ENCODE assay signal across 8 cellular contexts in genomic region chr3:58899159-58899952, GRCh38.
DNase-seq lines count a peak whose midpoint lies in the region; ATAC-seq and TF ChIP-seq lines count a peak whose summit lies in the region.

No MANE protein-coding gene starts in this region.

- ATAC-seq in HG03442 (IDR thresholded peaks at IDR 0.05; ENCODE audit: unreplicated experiment) = peak; percentile 87
- ATAC-seq in activated CD8-positive, alpha-beta T cell treated with anti-CD3 and anti-CD28 coated beads, Interleukin-2, amount 10 ng/mL, durations not matched to agents 7 days and 5 days = no peak
- ATAC-seq in stimulated activated memory B cell treated with anti-CD40 and anti-IgM and Interleukin-4, amounts not matched to agents 10 μg/mL and 1 μg/mL and 100 μg/mL, for 72 hours = peak; percentile 96
- ATAC-seq in GM19395 (IDR thresholded peaks at IDR 0.05; ENCODE audit: unreplicated experiment) = no peak

- CTCF ChIA-PET in activated CD8-positive, alpha-beta T cell treated with anti-CD3 and anti-CD28 coated beads, Interleukin-2, amount 10 ng/mL, durations not matched to agents 7 days and 5 days (lab: Charles Lee) = no interaction called here

- POLR2A ChIA-PET in activated CD8-positive, alpha-beta T cell treated with anti-CD3 and anti-CD28 coated beads, Interleukin-2, amount 10 ng/mL, durations not matched to agents 7 days and 5 days (lab: Charles Lee) = no interaction called here

- H3K36me3 ChIP-seq in right atrium auricular region = no peaks in the 10 kb centered on the region

- no peak overlapping the region for H3K4me3 Mint-ChIP-seq in activated CD8-positive, alpha-beta T cell treated with anti-CD3 and anti-CD28 coated beads, Interleukin-2, amount 10 ng/mL, durations not matched to agents 7 days and 5 days
- peak overlapping the region; percentile 42 for H3K4me3 Mint-ChIP-seq in stimulated activated memory B cell treated with anti-CD40 and anti-IgM and Interleukin-4, amounts not matched to agents 10 μg/mL and 1 μg/mL and 100 μg/mL, for 72 hours

- no peaks in the 10 kb centered on the region for H3K27me3 ChIP-seq in right atrium auricular region

- no peaks in the 10 kb centered on the region for H3K27me3 Mint-ChIP-seq in activated CD8-positive, alpha-beta T cell treated with anti-CD3 and anti-CD28 coated beads, Interleukin-2, amount 10 ng/mL, durations not matched to agents 7 days and 5 days (ENCODE audit: low read depth)
- H3K27me3 Mint-ChIP-seq in stimulated activated memory B cell treated with anti-CD40 and anti-IgM and Interleukin-4, amounts not matched to agents 10 μg/mL and 1 μg/mL and 100 μg/mL, for 72 hours = no peaks in the 10 kb centered on the region

- H3K27ac Mint-ChIP-seq in activated CD8-positive, alpha-beta T cell treated with anti-CD3 and anti-CD28 coated beads, Interleukin-2, amount 10 ng/mL, durations not matched to agents 7 days and 5 days = no peak overlapping the region
- peak overlapping the region; percentile 68 for H3K27ac Mint-ChIP-seq in stimulated activated memory B cell treated with anti-CD40 and anti-IgM and Interleukin-4, amounts not matched to agents 10 μg/mL and 1 μg/mL and 100 μg/mL, for 72 hours

- no peak for TF ChIP-seq CTCF in right atrium auricular region (IDR thresholded peaks at IDR 0.05)

- H3K4me1 ChIP-seq in right atrium auricular region = peaks cover 0 to 12% of the 10 kb centered on the region in 2 donors

- peaks cover 8% of the 10 kb centered on the region for H3K4me1 Mint-ChIP-seq in activated CD8-positive, alpha-beta T cell treated with anti-CD3 and anti-CD28 coated beads, Interleukin-2, amount 10 ng/mL, durations not matched to agents 7 days and 5 days (ENCODE audit: low read depth)
- H3K4me1 Mint-ChIP-seq in stimulated activated memory B cell treated with anti-CD40 and anti-IgM and Interleukin-4, amounts not matched to agents 10 μg/mL and 1 μg/mL and 100 μg/mL, for 72 hours = peaks cover 19% of the 10 kb centered on the region

- DNase-seq in stimulated activated naive CD4-positive, alpha-beta T cell treated with Interleukin-2 at 50 U/mL for 16 hours (lab: John Stamatoyannopoulos, UW) = peak; percentile 25
- no peak for DNase-seq in stimulated activated naive CD4-positive, alpha-beta T cell (lab: John Stamatoyannopoulos, UW)
- peak; percentile 28 for DNase-seq in activated CD8-positive, alpha-beta T cell treated with anti-CD3 and anti-CD28 coated beads, Interleukin-2, amount 10 ng/mL, durations not matched to agents 7 days and 5 days
- DNase-seq in right atrium auricular region (ENCODE audit: low spot score) = peak; percentile 69
- DNase-seq in COR-L47 (lab: John Stamatoyannopoulos, UW) = no peak

- no peaks in the 10 kb centered on the region for H3K36me3 Mint-ChIP-seq in activated CD8-positive, alpha-beta T cell treated with anti-CD3 and anti-CD28 coated beads, Interleukin-2, amount 10 ng/mL, durations not matched to agents 7 days and 5 days (ENCODE audit: low read depth)
- no peaks in the 10 kb centered on the region for H3K36me3 Mint-ChIP-seq in stimulated activated memory B cell treated with anti-CD40 and anti-IgM and Interleukin-4, amounts not matched to agents 10 μg/mL and 1 μg/mL and 100 μg/mL, for 72 hours

- peak overlapping the region in 1 of 2 donors; percentile 55 for H3K27ac ChIP-seq in right atrium auricular region

- H3K9me3 ChIP-seq in right atrium auricular region = no peaks in the 10 kb centered on the region

- H3K9me3 Mint-ChIP-seq in activated CD8-positive, alpha-beta T cell treated with anti-CD3 and anti-CD28 coated beads, Interleukin-2, amount 10 ng/mL, durations not matched to agents 7 days and 5 days (ENCODE audit: insufficient read depth) = no peaks in the 10 kb centered on the region
- H3K9me3 Mint-ChIP-seq in stimulated activated memory B cell treated with anti-CD40 and anti-IgM and Interleukin-4, amounts not matched to agents 10 μg/mL and 1 μg/mL and 100 μg/mL, for 72 hours = peaks cover 18% of the 10 kb centered on the region

- no peak overlapping the region for H3K4me3 ChIP-seq in right atrium auricular region

Comparison
In these comparisons a context has a peak if more than half of its experiments do, and no peak if none do; other contexts are left out.
1. DNase-seq: peak in stimulated activated naive CD4-positive, alpha-beta T cell treated with Interleukin-2 at 50 U/mL for 16 hours (single experiment), activated CD8-positive, alpha-beta T cell treated with anti-CD3 and anti-CD28 coated beads, Interleukin-2, amount 10 ng/mL, durations not matched to agents 7 days and 5 days (single experiment) and right atrium auricular region (single experiment); none in stimulated activated naive CD4-positive, alpha-beta T cell (0 of 6) and COR-L47 (single experiment).
2. ATAC-seq: peak in HG03442 (single experiment) and stimulated activated memory B cell treated with anti-CD40 and anti-IgM and Interleukin-4, amounts not matched to agents 10 μg/mL and 1 μg/mL and 100 μg/mL, for 72 hours (single experiment); none in activated CD8-positive, alpha-beta T cell treated with anti-CD3 and anti-CD28 coated beads, Interleukin-2, amount 10 ng/mL, durations not matched to agents 7 days and 5 days (single experiment) and GM19395 (single experiment).